In the genomic region with DNA sequence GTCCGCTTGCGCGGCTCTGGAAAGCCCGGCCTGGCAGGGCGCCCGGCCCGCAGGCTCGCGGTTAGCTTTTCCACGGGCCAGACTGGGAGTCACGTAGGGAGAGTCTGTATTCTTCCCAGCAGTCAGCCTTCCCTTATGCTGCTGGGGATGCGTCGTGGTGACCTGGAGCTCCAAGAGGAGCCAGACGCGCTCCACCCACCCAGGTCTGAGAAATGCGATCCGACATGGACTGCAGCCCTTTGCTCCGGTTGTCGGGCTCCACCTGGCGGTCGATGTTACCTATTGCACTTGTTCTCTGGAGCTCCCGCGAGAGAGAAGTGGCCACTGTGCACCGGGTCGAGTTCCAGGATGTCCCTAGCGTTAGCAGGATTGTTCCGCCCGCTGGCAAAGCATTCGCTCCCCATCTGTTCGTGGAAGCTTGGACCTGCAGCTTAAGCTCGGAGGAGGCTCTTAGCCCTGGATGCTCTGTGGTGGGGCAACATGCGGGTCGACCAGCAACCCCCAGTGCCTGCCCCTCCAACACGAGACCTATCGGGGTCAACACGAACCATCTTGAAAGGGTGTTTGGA, we compare ENCODE assay signal across 8 cellular contexts.
A peak's percentile ranks its signal among the peaks of the same experiment; 100 is the strongest.
DNase-seq lines count a peak whose midpoint lies in the region; ATAC-seq, FAIRE-seq and TF ChIP-seq lines count a peak whose summit lies in the region.
"Not testable (repeated sequence)": the region's sequence is repeated elsewhere in the genome, so short reads cannot be mapped to it uniquely, and the experiment has no call there.

No MANE protein-coding gene starts in this region.

- POLR2A ChIA-PET in BJ (lab: Charles Lee); HepG2 (lab: Yijun Ruan, JAX): not testable (repeated sequence)

- H3K27me3 ChIP-seq in BJ (ENCODE audit: control insufficient read depth, insufficient read depth, low read length); endodermal cell (ENCODE audit: control insufficient read depth, insufficient read depth, low read length, poor library complexity, severe bottlenecking); HepG2 (ENCODE audit: control insufficient read depth in 1 of 2, insufficient read depth in 2 of 2, low read length in 2 of 2); smooth muscle cell (ENCODE audit: low read depth): not testable (repeated sequence)

- FAIRE-seq in HepG2 (lab: Jason Lieb, UNC) = not testable (repeated sequence)

- TF ChIP-seq RAD21 in HepG2 (CRISPR knock-in tag; IDR thresholded peaks at IDR 0.05) = not testable (repeated sequence)

- H3K9me3 Mint-ChIP-seq in endodermal cell = not testable (repeated sequence)

- not testable (repeated sequence) for H3K36me3 ChIP-seq in BJ (ENCODE audit: control insufficient read depth, insufficient read depth, low read length); endodermal cell (ENCODE audit: control insufficient read depth, insufficient read depth, low read length); HepG2 (replicated peaks in 1 of 2; ENCODE audit: control insufficient read depth in 1 of 2, insufficient read depth in 2 of 2, low read length in 2 of 2); smooth muscle cell (ENCODE audit: low read depth)

- H3K27ac ChIP-seq in endodermal cell (ENCODE audit: low read depth, low read length); HepG2 (ENCODE audit: extremely low read length, insufficient read depth, low read length); smooth muscle cell (ENCODE audit: low read depth): not testable (repeated sequence)

- in situ Hi-C loops in HepG2 (cut with HindIII; ENCODE audit: extremely low pct_ligation_motif_present, low pct_unique_long_range_greater_than_20kb) = not testable (repeated sequence)

- H3F3A ChIP-seq in smooth muscle cell (ENCODE audit: low read depth) = not testable (repeated sequence)

- intact Hi-C loops in HepG2 (cut with micrococcal nuclease; ENCODE audit: unreplicated experiment) = not testable (repeated sequence)

- H3K4me3 ChIP-seq in BJ (ENCODE audit: low read depth, low read length); endodermal cell (ENCODE audit: low read length); HepG2 (replicated peaks in 1 of 3; ENCODE audit: insufficient read depth in 1 of 3, low read depth in 2 of 3, low read length in 3 of 3); smooth muscle cell: not testable (repeated sequence)

- not testable (repeated sequence) for H3K9ac ChIP-seq in endodermal cell (ENCODE audit: extremely low read depth, low read length, poor library complexity, severe bottlenecking); HepG2 (ENCODE audit: insufficient read depth, low read depth, low read length); smooth muscle cell (ENCODE audit: low read depth)

- not testable (repeated sequence) for H3K36me3 Mint-ChIP-seq in endodermal cell (ENCODE audit: low read depth)

- H3K9me3 ChIP-seq in endodermal cell (ENCODE audit: control insufficient read depth, low read length); HepG2 (ENCODE audit: low read length); smooth muscle cell (replicated peaks; ENCODE audit: low read depth): not testable (repeated sequence)

- TF ChIP-seq POLR2A in HepG2 (IDR thresholded peaks at IDR 0.05; ENCODE audit: insufficient read depth in 1 of 2, low read depth in 2 of 2, low read length in 2 of 2) = not testable (repeated sequence)

- not testable (repeated sequence) for H3K27ac Mint-ChIP-seq in endodermal cell

- ATAC-seq in GM19025 (IDR thresholded peaks at IDR 0.05; ENCODE audit: low read depth, unreplicated experiment) = peak; percentile 53
- ATAC-seq in HG02678 (IDR thresholded peaks at IDR 0.05; ENCODE audit: unreplicated experiment) = peak; percentile 54
- peak; percentile 81 for ATAC-seq in HG03520 (IDR thresholded peaks at IDR 0.05; ENCODE audit: unreplicated experiment)
- ATAC-seq in HepG2 = peak; percentile 51

- BruUV-seq in HepG2 (replicated peaks; lab: Mats Ljungman, UMichigan) = not testable (repeated sequence)

- DNase-seq in BJ (ENCODE audit: low read depth); endodermal cell; HepG2 (ENCODE audit: low spot score); smooth muscle cell (lab: John Stamatoyannopoulos, UW; ENCODE audit: unreplicated experiment): not testable (repeated sequence)
- DNase-seq in activated T-cell treated with anti-CD3 and anti-CD28 coated beads, Interleukin-2, amount 50 U/mL, for 1 hour = peak; percentile 37

- H2AFZ ChIP-seq in HepG2 (ENCODE audit: low read length); smooth muscle cell (ENCODE audit: low read depth): not testable (repeated sequence)

- H3K4me1 Mint-ChIP-seq in endodermal cell = not testable (repeated sequence)

- H3K4me3 Mint-ChIP-seq in endodermal cell = not testable (repeated sequence)

- H3K79me2 ChIP-seq in HepG2 (ENCODE audit: insufficient read depth, low read length); smooth muscle cell (ENCODE audit: low read depth): not testable (repeated sequence)

- TF ChIP-seq CTCF in BJ (IDR thresholded peaks at IDR 0.05; ENCODE audit: insufficient read depth, low read depth, low read length) (0 out of 2 replicates have a peak, but pooled peaks have one; percentile 17), endodermal cell (conservative IDR thresholded peaks at IDR 0.05) (peak; percentile 57), smooth muscle cell (IDR thresholded peaks at IDR 0.05; ENCODE audit: borderline replicate concordance, insufficient read depth, poor library complexity, severe bottlenecking) (peak; percentile 28)
- TF ChIP-seq CTCF in HepG2 (CRISPR knock-in tag; IDR thresholded peaks at IDR 0.05) = not testable (repeated sequence)

- 40% methylated on average over 15 of the region's 36 CpGs; no CpG with 5 or more reads in 1 of the 2 experiments for WGBS in endodermal cell (ENCODE audit: insufficient coverage in 1 of 2, insufficient read length in 1 of 2), 2 experiments
- WGBS in HepG2 (ENCODE audit: low lambda C conversion rate) = no CpG with 5 or more reads among the region's 36 CpGs
- 11% methylated on average over 19 of the region's 36 CpGs for WGBS in smooth muscle cell (ENCODE audit: low lambda C conversion rate)

- H3K4me2 ChIP-seq in HepG2 (ENCODE audit: low read depth, low read length); smooth muscle cell: not testable (repeated sequence)

- H3K27me3 Mint-ChIP-seq in endodermal cell (ENCODE audit: insufficient read depth) = not testable (repeated sequence)

- CTCF ChIA-PET in BJ (lab: Yijun Ruan, JAX); HepG2 (lab: Yijun Ruan, JAX; ENCODE audit: low intra/inter-chr PET ratio, low total read pairs): not testable (repeated sequence)

- H3K4me1 ChIP-seq in endodermal cell (ENCODE audit: control insufficient read depth, insufficient read depth, low read length); HepG2 (ENCODE audit: insufficient read depth, low read length); smooth muscle cell (ENCODE audit: low read depth): not testable (repeated sequence)

- not testable (repeated sequence) for H4K20me1 ChIP-seq in HepG2 (ENCODE audit: insufficient read depth, low read length); smooth muscle cell (ENCODE audit: low read depth)

- not testable (repeated sequence) for TF ChIP-seq EP300 in HepG2 (IDR thresholded peaks at IDR 0.05; ENCODE audit: low read depth in 2 of 2, low read length in 2 of 2); HepG2 (CRISPR knock-in tag; IDR thresholded peaks at IDR 0.05; ENCODE audit: borderline replicate concordance)

TF ChIP-seq in HepG2, 621 proteins besides CTCF, POLR2A, EP300 and RAD21:
- TF ChIP-seq, protein P1, sequence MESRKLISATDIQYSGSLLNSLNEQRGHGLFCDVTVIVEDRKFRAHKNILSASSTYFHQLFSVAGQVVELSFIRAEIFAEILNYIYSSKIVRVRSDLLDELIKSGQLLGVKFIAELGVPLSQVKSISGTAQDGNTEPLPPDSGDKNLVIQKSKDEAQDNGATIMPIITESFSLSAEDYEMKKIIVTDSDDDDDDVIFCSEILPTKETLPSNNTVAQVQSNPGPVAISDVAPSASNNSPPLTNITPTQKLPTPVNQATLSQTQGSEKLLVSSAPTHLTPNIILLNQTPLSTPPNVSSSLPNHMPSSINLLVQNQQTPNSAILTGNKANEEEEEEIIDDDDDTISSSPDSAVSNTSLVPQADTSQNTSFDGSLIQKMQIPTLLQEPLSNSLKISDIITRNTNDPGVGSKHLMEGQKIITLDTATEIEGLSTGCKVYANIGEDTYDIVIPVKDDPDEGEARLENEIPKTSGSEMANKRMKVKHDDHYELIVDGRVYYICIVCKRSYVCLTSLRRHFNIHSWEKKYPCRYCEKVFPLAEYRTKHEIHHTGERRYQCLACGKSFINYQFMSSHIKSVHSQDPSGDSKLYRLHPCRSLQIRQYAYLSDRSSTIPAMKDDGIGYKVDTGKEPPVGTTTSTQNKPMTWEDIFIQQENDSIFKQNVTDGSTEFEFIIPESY (CRISPR knock-in tag; IDR thresholded peaks at IDR 0.05) = peak; percentile 29; the same call in 1 of the 2 replicates
